ENCODE assay signal across 8 cellular contexts in genomic region chr1:3857791-3858129, GRCh38. TPM values are rescaled to one million over a fixed set of nuclear protein-coding genes. Genes with fewer than 3 reads are reported as not detected.
DNase-seq lines count a peak whose midpoint lies in the region; TF ChIP-seq lines count a peak whose summit lies in the region.

No MANE protein-coding gene starts in this region.

- H3K79me2 ChIP-seq in DOHH2 (ENCODE audit: control insufficient read depth, low read length) (peaks cover 60% of the 10 kb centered on the region), PC-9 (ENCODE audit: low read depth) (peaks cover 41% of the 10 kb centered on the region)

- no peaks in the 10 kb centered on the region for H3K9me3 ChIP-seq in DOHH2 (ENCODE audit: control insufficient read depth, insufficient read depth, low read length)
- H3K9me3 ChIP-seq in PC-9 (ENCODE audit: insufficient read depth, low read depth) = no peaks in the 10 kb centered on the region
- no peaks in the 10 kb centered on the region for H3K9me3 ChIP-seq in ovary

- BruUV-seq in PC-9 (replicated peaks; lab: Mats Ljungman, UMichigan) = no TSS peak

- H3K4me2 ChIP-seq in DOHH2 (ENCODE audit: low read length) (peak overlapping the region; percentile 94), PC-9 (peak overlapping the region; percentile 94)

- H4K20me1 ChIP-seq in DOHH2 (ENCODE audit: control insufficient read depth, insufficient read depth, low read depth, low read length) (0 out of 2 replicates have a peak, but pooled peaks cover 5% of the 10 kb centered on the region), PC-9 (ENCODE audit: insufficient read depth) (peaks cover 21% of the 10 kb centered on the region)

- CTCF ChIA-PET in PC-9 (lab: Charles Lee) = interaction anchor here (0.6 to 1.5 kb wide), 2 partner anchors 93 to 405 kb away, joined by 6 to 7 read pairs; no protein-coding TSS in a partner anchor

- H2AFZ ChIP-seq in PC-9 = peak overlapping the region; percentile 94

- no peaks in the 10 kb centered on the region for H3K27me3 ChIP-seq in DOHH2 (ENCODE audit: control insufficient read depth, low read length)
- no peaks in the 10 kb centered on the region for H3K27me3 ChIP-seq in PC-9 (ENCODE audit: insufficient read depth, low read depth)
- no peaks in the 10 kb centered on the region for H3K27me3 ChIP-seq in ovary

- POLR2A ChIA-PET in PC-9 (lab: Charles Lee; ENCODE audit: unreplicated experiment) = interaction anchor here (0.6 kb wide), 2 partner anchors 31 to 42 kb away, joined by 5 to 12 read pairs; no protein-coding TSS in a partner anchor

- peak overlapping the region; percentile 78 for H3K4me3 ChIP-seq in DOHH2 (ENCODE audit: low read length)
- H3K4me3 ChIP-seq in PC-9 = peak overlapping the region; percentile 84
- peak overlapping the region; percentile 98 for H3K4me3 ChIP-seq in epithelial cell of proximal tubule (ENCODE audit: low read depth, low read length)
- peak overlapping the region; percentile 62 for H3K4me3 ChIP-seq in ovary

- TF ChIP-seq POLR2A in ovary (IDR thresholded peaks at IDR 0.05) = no peak

- intact Hi-C loops in PC-9 (cut with micrococcal nuclease; ENCODE audit: unreplicated experiment) = loop anchor here (1.0 kb wide), 1 partner anchor 43 kb away; the partner anchor contains the start of gene C1orf174
- intact Hi-C loops in ovary (cut with DNase I) = no loop called here

- H3K36me3 ChIP-seq in DOHH2 (ENCODE audit: control insufficient read depth, low read length) (peaks cover 2% of the 10 kb centered on the region; the same call in 1 of the 2 replicates), PC-9 (ENCODE audit: low read depth) (no peaks in the 10 kb centered on the region), ovary (no peaks in the 10 kb centered on the region)

- no peak for TF ChIP-seq CTCF in DOHH2 (IDR thresholded peaks at IDR 0.05; ENCODE audit: low read depth, low read length, poor library complexity, severe bottlenecking)
- no peak for TF ChIP-seq CTCF in PC-9 (conservative IDR thresholded peaks at IDR 0.05)
- no peak for TF ChIP-seq CTCF in epithelial cell of proximal tubule (conservative IDR thresholded peaks at IDR 0.05; ENCODE audit: low read depth, low read length)
- TF ChIP-seq CTCF in ovary (IDR thresholded peaks at IDR 0.05) = no peak

- no peak for DNase-seq in PC-9
- DNase-seq in epithelial cell of proximal tubule (ENCODE audit: low read depth) = no peak
- peak in 2 of 5 donors; percentile 14 to 38 for DNase-seq in ovary
- no peak for DNase-seq in dedifferentiated amniotic fluid mesenchymal stem cell (ENCODE audit: extremely low spot score)
- DNase-seq in stimulated activated CD4-positive, alpha-beta T cell treated with anti-CD3 and anti-CD28 coated beads, Interleukin-4, amount 100 ng/mL, for 1 hour = no peak
- DNase-seq in stimulated activated CD4-positive, alpha-beta T cell treated with anti-CD3 and anti-CD28 coated beads, Interleukin-15, amount 100 ng/mL, for 24 hours = no peak
- DNase-seq in stimulated activated CD8-positive, alpha-beta memory T cell treated with anti-CD3 and anti-CD28 coated beads, Interleukin-4, amount 100 ng/mL, for 48 hours = no peak

- WGBS in ovary, 3 donors = 5 to 7% (median 6%) methylated on average over 17 to 21 of the region's 21 CpGs

- H3K9me2 ChIP-seq in DOHH2 (replicated peaks; ENCODE audit: control insufficient read depth, low read length) (no peaks in the 10 kb centered on the region), PC-9 (ENCODE audit: insufficient read depth) (no peaks in the 10 kb centered on the region)

- H3K27ac ChIP-seq in DOHH2 (ENCODE audit: low read depth, low read length) = peak overlapping the region; percentile 11; the same call in 1 of the 2 replicates
- no peak overlapping the region for H3K27ac ChIP-seq in PC-9
- H3K27ac ChIP-seq in ovary = peak overlapping the region; percentile 82 to 83

- H3F3A ChIP-seq in DOHH2 (ENCODE audit: control insufficient read depth, insufficient read depth) (no peaks in the 10 kb centered on the region), PC-9 (ENCODE audit: insufficient read depth, low read depth) (no peaks in the 10 kb centered on the region)

- TF ChIP-seq EP300 in ovary (IDR thresholded peaks at IDR 0.05) = no peak

- peaks cover 21% of the 10 kb centered on the region for H3K4me1 ChIP-seq in DOHH2 (ENCODE audit: control insufficient read depth, low read length)
- H3K4me1 ChIP-seq in PC-9 (replicated peaks; ENCODE audit: insufficient read depth) = peaks cover 16% of the 10 kb centered on the region
- peaks cover 13% of the 10 kb centered on the region for H3K4me1 ChIP-seq in ovary (ENCODE audit: insufficient read depth)

RNA-seq across cellular contexts. Expression of gene DFFB, which starts 0.5 kb away (rescaled TPM):
- total RNA-seq in PC-9 (2021) (4.7 and 5.9 TPM in 2 replicates), epithelial cell of proximal tubule (6.1 and 6.2 TPM in 2 replicates), ovary (10 to 100 TPM in 4 of 7 donors, 1 to 10 TPM in 3; 7.6 to 12.8 (median 11.0) TPM)
- 1 to 10 TPM; 6.8 to 7.9 TPM for polyA plus RNA-seq in ovary

RNA-seq across cellular contexts. Expression of gene CEP104, which starts 0.7 kb away (rescaled TPM):
- total RNA-seq in PC-9 (2021) (47.7 and 57.7 TPM in 2 replicates), epithelial cell of proximal tubule (18.3 and 18.4 TPM in 2 replicates), ovary (10 to 100 TPM; 14.9 to 40.7 (median 37.6) TPM)
- polyA plus RNA-seq in ovary = 10 to 100 TPM in 1 of 2 donors, 1 to 10 TPM in 1; 7.9 to 39.0 TPM

RNA-seq across cellular contexts. Expression of gene C1orf174, which starts 42.3 kb away (rescaled TPM):
- 22.1 and 26.2 TPM in 2 replicates for total RNA-seq in PC-9 (2021)
- total RNA-seq in epithelial cell of proximal tubule = 21.9 and 38.2 TPM in 2 replicates
- 10 to 100 TPM; 12.9 to 23.9 (median 19.5) TPM for total RNA-seq in ovary
- 10 to 100 TPM; 14.4 to 17.9 TPM for polyA plus RNA-seq in ovary
